In genomic region chr21:42102516-42102915, GRCh38 we compare ENCODE assay signal across 21 cellular contexts. TPM values are rescaled to one million over a fixed set of nuclear protein-coding genes. Genes with fewer than 3 reads are reported as not detected.
DNase-seq lines count a peak whose midpoint lies in the region; ATAC-seq and TF ChIP-seq lines count a peak whose summit lies in the region.
"Had no signal": no experiment of that assay in that cellular context is flagged by ENCODE, and none has a peak within 500 bp of the region (broad histone marks: within the 10 kb centered on the region; RNA-seq: fewer than 3 reads in every experiment).

No MANE protein-coding gene starts in this region.

- DNase-seq in AG10803 (ENCODE audit: low read depth) (peak; percentile 33), SW480 (ENCODE audit: low spot score) (peak; percentile 12), osteocyte (ENCODE audit: extremely low spot score, unreplicated experiment) (no peak)
- no peak for DNase-seq in activated CD8-positive, alpha-beta memory T cell treated with anti-CD3 and anti-CD28 coated beads for 24 hours
- DNase-seq: C1 segment of cervical spinal cord; CD8-positive, alpha-beta memory T cell; NCI-H1048; NCI-H1436; NCI-H1930; NCI-H2171; NCI-H526 treated with DMSO at 0.1 percent for 48 hours; SHP77; SK-N-SH had no signal

- H3K4me1 ChIP-seq in mucosa of rectum (ENCODE audit: control insufficient read depth in 2 of 2, insufficient read depth in 2 of 2, low read length in 2 of 2): peaks cover 30 to 50% of the 10 kb centered on the region in 2 donors
- H3K4me1 ChIP-seq in gastroesophageal sphincter: peaks cover 0 to 8% (median 0%) of the 10 kb centered on the region in 3 donors

- peak overlapping the region; percentile 52 for H3K27ac ChIP-seq in KOPT-K1 (ENCODE audit: low read depth, low read length, poor library complexity, severe bottlenecking)
- peak overlapping the region; percentile 72 to 74 for H3K27ac ChIP-seq in mucosa of rectum (ENCODE audit: low read depth in 2 of 2, low read length in 2 of 2)
- H3K27ac ChIP-seq in gastroesophageal sphincter: no peak overlapping the region
- H3K27ac ChIP-seq: KMS-11 had no signal

- H3K9me3 ChIP-seq in KOPT-K1 (ENCODE audit: insufficient read depth, low read length, poor library complexity, severe bottlenecking) (no peaks in the 10 kb centered on the region), mucosa of rectum (ENCODE audit: control insufficient read depth in 2 of 2, low read length in 2 of 2) (no peaks in the 10 kb centered on the region), gastroesophageal sphincter (no peaks in the 10 kb centered on the region)
- H3K9me3 ChIP-seq: SK-N-SH had no signal

- 33 to 94% methylated on average over 1 to 3 of the region's 4 CpGs for WGBS in gastroesophageal sphincter (ENCODE audit: low coverage in 1 of 2), 2 donors

- H3K9me3 Mint-ChIP-seq in osteocyte (ENCODE audit: unreplicated experiment): no peaks in the 10 kb centered on the region
- H3K9me3 Mint-ChIP-seq: CD8-positive, alpha-beta memory T cell had no signal

- H3K4me3 Mint-ChIP-seq in osteocyte (ENCODE audit: unreplicated experiment): no peak overlapping the region
- H3K4me3 Mint-ChIP-seq: CD8-positive, alpha-beta memory T cell had no signal

- no peaks in the 10 kb centered on the region for H3K36me3 ChIP-seq in KOPT-K1 (ENCODE audit: insufficient read depth, low read length)
- no peaks in the 10 kb centered on the region for H3K36me3 ChIP-seq in mucosa of rectum (ENCODE audit: control insufficient read depth in 2 of 2, insufficient read depth in 2 of 2, low read length in 2 of 2)
- no peaks in the 10 kb centered on the region for H3K36me3 ChIP-seq in gastroesophageal sphincter

- TF ChIP-seq CTCF in AG10803 (conservative IDR thresholded peaks at IDR 0.05; ENCODE audit: low read length) (no peak), gastroesophageal sphincter (IDR thresholded peaks at IDR 0.05) (no peak), osteocyte (IDR thresholded peaks at IDR 0.05) (no peak)

- H3K36me3 Mint-ChIP-seq in osteocyte (ENCODE audit: unreplicated experiment): no peaks in the 10 kb centered on the region
- H3K36me3 Mint-ChIP-seq: CD8-positive, alpha-beta memory T cell had no signal

- H3K4me1 Mint-ChIP-seq in osteocyte (ENCODE audit: unreplicated experiment): peaks cover 30% of the 10 kb centered on the region

- no peak for TF ChIP-seq EP300 in gastroesophageal sphincter (IDR thresholded peaks at IDR 0.05)

- no peak for TF ChIP-seq POLR2A in gastroesophageal sphincter (IDR thresholded peaks at IDR 0.05)

- no peak for ATAC-seq in gastroesophageal sphincter
- no peak for ATAC-seq in HG03571 (IDR thresholded peaks at IDR 0.05; ENCODE audit: unreplicated experiment)

- H3K27ac Mint-ChIP-seq in osteocyte (ENCODE audit: unreplicated experiment): no peak overlapping the region

- H3K27me3 ChIP-seq in mucosa of rectum (ENCODE audit: control insufficient read depth in 2 of 2, insufficient read depth in 2 of 2, low read length in 2 of 2): no peaks in the 10 kb centered on the region
- H3K27me3 ChIP-seq in gastroesophageal sphincter: peaks cover 17% of the 10 kb centered on the region

- no peak overlapping the region for H3K9ac ChIP-seq in mucosa of rectum (ENCODE audit: low read depth in 1 of 2, low read length in 2 of 2)
- H3K9ac ChIP-seq: KMS-11, SK-N-SH had no signal

- H3K27me3 Mint-ChIP-seq in osteocyte (ENCODE audit: unreplicated experiment): no peaks in the 10 kb centered on the region

- H3K4me3 ChIP-seq in AG10803 (ENCODE audit: low read length): no peak overlapping the region
- peak overlapping the region in 1 of 2 donors; percentile 30 for H3K4me3 ChIP-seq in mucosa of rectum (ENCODE audit: low read length in 2 of 2)
- no peak overlapping the region for H3K4me3 ChIP-seq in gastroesophageal sphincter

RNA-seq across cellular contexts. Expression of gene UMODL1, which starts 31.4 kb away (rescaled TPM):
- total RNA-seq in gastroesophageal sphincter: not detected
- 0.68 TPM in 1 of 2 replicates, not detected in the other for total RNA-seq in osteocyte
- total RNA-seq: A172, G401, MCF 10A had no signal

Comparison
In these comparisons a context has a peak if more than half of its experiments do, and no peak if none do; other contexts are left out.
1. DNase-seq: peak in AG10803 (single experiment) and SW480 (single experiment); none in activated CD8-positive, alpha-beta memory T cell treated with anti-CD3 and anti-CD28 coated beads for 24 hours (single experiment) and osteocyte (single experiment).
2. H3K27ac ChIP-seq: peak in KOPT-K1 (single experiment) and mucosa of rectum (2 of 2); none in gastroesophageal sphincter (0 of 4).